2 cellular contexts compared by ENCODE assay signal in the genomic region with DNA sequence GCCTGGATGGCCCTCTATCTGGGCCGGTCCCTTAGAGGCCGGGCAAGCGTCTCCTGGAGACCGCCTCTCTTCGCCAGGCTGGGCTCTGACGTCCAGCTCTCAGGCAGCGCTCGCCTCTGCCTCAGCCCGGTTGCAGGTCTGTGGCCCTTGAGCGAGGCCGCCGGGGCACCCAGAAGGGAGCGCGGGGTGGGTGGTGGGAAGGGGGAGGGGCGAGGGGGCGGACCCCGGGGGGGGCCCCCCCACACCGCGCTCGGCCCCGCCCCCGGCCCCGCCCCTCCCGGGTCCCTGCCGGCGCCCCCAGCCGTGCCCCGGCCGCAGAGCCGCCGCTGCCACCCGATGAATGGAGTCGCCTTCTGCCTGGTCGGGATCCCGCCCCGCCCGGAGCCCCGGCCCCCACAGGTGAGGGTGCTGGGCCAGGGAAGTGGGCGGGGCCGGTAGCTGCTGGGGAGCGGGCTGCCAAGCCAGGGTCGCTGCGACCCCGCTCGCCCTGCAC.
A peak's percentile ranks its signal among the peaks of the same experiment; 100 is the strongest.
TF ChIP-seq lines count a peak whose summit lies in the region.

Gene ARHGAP23, plus strand, starts transcription at position 315 of the 493 bp plus-strand sequence. Its CDS starts 22 bp downstream, at position 337.

TF ChIP-seq in IMR-90, 13 proteins besides CTCF, POLR2A, EP300 and RAD21:
- TF ChIP-seq FOS (IDR thresholded peaks at IDR 0.05; ENCODE audit: low read depth, low read length) (no peak), MXI1 (IDR thresholded peaks at IDR 0.05; ENCODE audit: borderline replicate concordance, low read depth, low read length) (0 out of 2 replicates have a peak, but pooled peaks have one; percentile 18)

TF ChIP-seq in HepG2, 621 proteins besides CTCF, POLR2A, EP300 and RAD21:
- TF ChIP-seq ZNF567 (CRISPR knock-in tag; IDR thresholded peaks at IDR 0.05; ENCODE audit: borderline replicate concordance) (no peak), ZNF790 (CRISPR knock-in tag; IDR thresholded peaks at IDR 0.05; ENCODE audit: borderline replicate concordance) (0 out of 2 replicates have a peak, but pooled peaks have one; percentile 32), ZNF512 (CRISPR knock-in tag; IDR thresholded peaks at IDR 0.05) (no peak), HNRNPK (IDR thresholded peaks at IDR 0.05; ENCODE audit: low read depth, low read length, poor library complexity, severe bottlenecking) (peak; percentile 5), ZNF354B (CRISPR knock-in tag; IDR thresholded peaks at IDR 0.05) (no peak), GABPB1 (CRISPR knock-in tag; IDR thresholded peaks at IDR 0.05) (0 out of 2 replicates have a peak, but pooled peaks have one; percentile 20)
- TF ChIP-seq, protein P1, sequence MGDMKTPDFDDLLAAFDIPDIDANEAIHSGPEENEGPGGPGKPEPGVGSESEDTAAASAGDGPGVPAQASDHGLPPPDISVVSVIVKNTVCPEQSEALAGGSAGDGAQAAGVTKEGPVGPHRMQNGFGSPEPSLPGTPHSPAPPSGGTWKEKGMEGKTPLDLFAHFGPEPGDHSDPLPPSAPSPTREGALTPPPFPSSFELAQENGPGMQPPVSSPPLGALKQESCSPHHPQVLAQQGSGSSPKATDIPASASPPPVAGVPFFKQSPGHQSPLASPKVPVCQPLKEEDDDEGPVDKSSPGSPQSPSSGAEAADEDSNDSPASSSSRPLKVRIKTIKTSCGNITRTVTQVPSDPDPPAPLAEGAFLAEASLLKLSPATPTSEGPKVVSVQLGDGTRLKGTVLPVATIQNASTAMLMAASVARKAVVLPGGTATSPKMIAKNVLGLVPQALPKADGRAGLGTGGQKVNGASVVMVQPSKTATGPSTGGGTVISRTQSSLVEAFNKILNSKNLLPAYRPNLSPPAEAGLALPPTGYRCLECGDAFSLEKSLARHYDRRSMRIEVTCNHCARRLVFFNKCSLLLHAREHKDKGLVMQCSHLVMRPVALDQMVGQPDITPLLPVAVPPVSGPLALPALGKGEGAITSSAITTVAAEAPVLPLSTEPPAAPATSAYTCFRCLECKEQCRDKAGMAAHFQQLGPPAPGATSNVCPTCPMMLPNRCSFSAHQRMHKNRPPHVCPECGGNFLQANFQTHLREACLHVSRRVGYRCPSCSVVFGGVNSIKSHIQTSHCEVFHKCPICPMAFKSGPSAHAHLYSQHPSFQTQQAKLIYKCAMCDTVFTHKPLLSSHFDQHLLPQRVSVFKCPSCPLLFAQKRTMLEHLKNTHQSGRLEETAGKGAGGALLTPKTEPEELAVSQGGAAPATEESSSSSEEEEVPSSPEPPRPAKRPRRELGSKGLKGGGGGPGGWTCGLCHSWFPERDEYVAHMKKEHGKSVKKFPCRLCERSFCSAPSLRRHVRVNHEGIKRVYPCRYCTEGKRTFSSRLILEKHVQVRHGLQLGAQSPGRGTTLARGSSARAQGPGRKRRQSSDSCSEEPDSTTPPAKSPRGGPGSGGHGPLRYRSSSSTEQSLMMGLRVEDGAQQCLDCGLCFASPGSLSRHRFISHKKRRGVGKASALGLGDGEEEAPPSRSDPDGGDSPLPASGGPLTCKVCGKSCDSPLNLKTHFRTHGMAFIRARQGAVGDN (CRISPR knock-in tag; IDR thresholded peaks at IDR 0.05): peak; percentile 12; the same call in 1 of the 2 replicates
